ENCODE assay signal across 1 cellular context in the genomic region with DNA sequence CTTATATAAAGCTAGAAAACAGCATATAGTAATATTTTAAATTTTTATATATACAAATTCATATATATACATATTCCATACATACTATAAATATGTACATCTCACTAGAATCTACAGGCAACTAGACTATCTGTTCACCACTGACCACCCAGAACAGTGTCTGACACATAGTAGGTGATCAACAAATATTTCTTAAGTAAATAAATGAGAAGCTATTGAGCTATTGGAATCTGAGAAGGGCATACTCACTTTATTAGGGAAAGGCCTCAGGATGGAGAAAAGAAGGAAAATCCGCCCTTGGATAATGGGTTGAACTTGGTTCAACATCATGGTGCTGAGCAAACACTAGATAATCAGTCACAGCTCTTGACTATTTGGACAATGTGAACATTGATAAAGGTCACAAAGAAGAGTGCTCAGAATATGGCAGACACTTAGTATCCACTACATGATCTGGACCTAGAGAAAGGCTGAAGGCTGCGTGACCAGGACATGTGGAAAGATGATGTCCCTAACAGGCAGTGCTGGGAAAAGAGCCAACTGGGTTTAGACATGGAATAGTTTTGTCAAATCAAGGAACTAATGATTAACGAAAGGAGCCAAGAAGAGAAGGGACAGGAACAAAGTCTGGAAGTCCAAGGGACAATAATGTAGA.
A peak's percentile ranks its signal among the peaks of the same experiment; 100 is the strongest.
TF ChIP-seq lines count a peak whose summit lies in the region.

No MANE protein-coding gene starts in this region.

TF ChIP-seq in HepG2, 621 proteins besides CTCF, POLR2A, EP300 and RAD21 (continued from another document and continues in another):
- TF ChIP-seq ZBTB40 (IDR thresholded peaks at IDR 0.05) (no peak), ZBTB40 (CRISPR knock-in tag; IDR thresholded peaks at IDR 0.05) (no peak), FOXC1 (CRISPR knock-in tag; IDR thresholded peaks at IDR 0.05; ENCODE audit: borderline replicate concordance) (no peak), ZNF788 (CRISPR knock-in tag; IDR thresholded peaks at IDR 0.05; ENCODE audit: borderline replicate concordance) (no peak), PRDM10 (CRISPR knock-in tag; IDR thresholded peaks at IDR 0.05; ENCODE audit: low read depth) (no peak), PHF20 (CRISPR knock-in tag; IDR thresholded peaks at IDR 0.05) (no peak), ZFP91 (CRISPR knock-in tag; IDR thresholded peaks at IDR 0.05; ENCODE audit: borderline replicate concordance) (no peak), ATF7-NPFF (CRISPR knock-in tag; IDR thresholded peaks at IDR 0.05; ENCODE audit: low read depth) (no peak), ZNF841 (CRISPR knock-in tag; IDR thresholded peaks at IDR 0.05; ENCODE audit: borderline replicate concordance) (no peak), SNAI1 (CRISPR knock-in tag; IDR thresholded peaks at IDR 0.05; ENCODE audit: borderline replicate concordance) (no peak), SOX13 (IDR thresholded peaks at IDR 0.05) (0 out of 2 replicates have a peak, but pooled peaks have one; percentile 20), SOX13 (CRISPR knock-in tag; conservative IDR thresholded peaks at IDR 0.05 in 1 of 2, IDR thresholded peaks at IDR 0.05 in 1 of 2) (peak in 1 of 2 experiments; percentile 54; a peak in 1 of 4 replicates), EHMT2 (IDR thresholded peaks at IDR 0.05; ENCODE audit: borderline replicate concordance, low read depth, low read length) (peak; percentile 94), ZNF816 (CRISPR knock-in tag; IDR thresholded peaks at IDR 0.05; ENCODE audit: borderline replicate concordance) (no peak), ZNF773 (CRISPR knock-in tag; IDR thresholded peaks at IDR 0.05; ENCODE audit: borderline replicate concordance) (no peak), WIZ (CRISPR knock-in tag; IDR thresholded peaks at IDR 0.05) (0 out of 2 replicates have a peak, but pooled peaks have one; percentile 22), RCOR2 (CRISPR knock-in tag; IDR thresholded peaks at IDR 0.05) (0 out of 2 replicates have a peak, but pooled peaks have one; percentile 72), ZBTB7A (CRISPR knock-in tag; IDR thresholded peaks at IDR 0.05) (no peak), ZBTB2 (CRISPR knock-in tag; IDR thresholded peaks at IDR 0.05; ENCODE audit: low read depth) (no peak), UBTF (CRISPR knock-in tag; IDR thresholded peaks at IDR 0.05) (no peak), THYN1 (CRISPR knock-in tag; IDR thresholded peaks at IDR 0.05; ENCODE audit: borderline replicate concordance, low read depth) (no peak), DPF2 (CRISPR knock-in tag; IDR thresholded peaks at IDR 0.05; ENCODE audit: borderline replicate concordance, low read depth) (no peak), NFYB (CRISPR knock-in tag; IDR thresholded peaks at IDR 0.05) (no peak), ZSCAN29 (CRISPR knock-in tag; conservative IDR thresholded peaks at IDR 0.05) (no peak), HNRNPLL (IDR thresholded peaks at IDR 0.05; ENCODE audit: low read depth, low read length, poor library complexity, severe bottlenecking) (no peak)
- TF ChIP-seq, protein P1, sequence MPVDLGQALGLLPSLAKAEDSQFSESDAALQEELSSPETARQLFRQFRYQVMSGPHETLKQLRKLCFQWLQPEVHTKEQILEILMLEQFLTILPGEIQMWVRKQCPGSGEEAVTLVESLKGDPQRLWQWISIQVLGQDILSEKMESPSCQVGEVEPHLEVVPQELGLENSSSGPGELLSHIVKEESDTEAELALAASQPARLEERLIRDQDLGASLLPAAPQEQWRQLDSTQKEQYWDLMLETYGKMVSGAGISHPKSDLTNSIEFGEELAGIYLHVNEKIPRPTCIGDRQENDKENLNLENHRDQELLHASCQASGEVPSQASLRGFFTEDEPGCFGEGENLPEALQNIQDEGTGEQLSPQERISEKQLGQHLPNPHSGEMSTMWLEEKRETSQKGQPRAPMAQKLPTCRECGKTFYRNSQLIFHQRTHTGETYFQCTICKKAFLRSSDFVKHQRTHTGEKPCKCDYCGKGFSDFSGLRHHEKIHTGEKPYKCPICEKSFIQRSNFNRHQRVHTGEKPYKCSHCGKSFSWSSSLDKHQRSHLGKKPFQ (CRISPR knock-in tag; IDR thresholded peaks at IDR 0.05; ENCODE audit: insufficient replicate concordance), result no peak
